8 cellular contexts compared by ENCODE assay signal in genomic region chr10:96017227-96017687, GRCh38. TPM values are rescaled to one million over a fixed set of nuclear protein-coding genes. Genes with fewer than 3 reads are reported as not detected.
DNase-seq lines count a peak whose midpoint lies in the region; ATAC-seq and TF ChIP-seq lines count a peak whose summit lies in the region.

No MANE protein-coding gene starts in this region.

- peaks cover 6% of the 10 kb centered on the region for H3K27me3 Mint-ChIP-seq in activated naive CD8-positive, alpha-beta T cell treated with anti-CD3 and anti-CD28 coated beads for 36 hours

- ATAC-seq in GM19397 (IDR thresholded peaks at IDR 0.05; ENCODE audit: unreplicated experiment), result peak; percentile 69
- ATAC-seq in IMR-90 (ENCODE audit: low read depth), result peak; percentile 89
- ATAC-seq in left cardiac atrium, result peak; percentile 70
- no peak for ATAC-seq in HG03108 (IDR thresholded peaks at IDR 0.05; ENCODE audit: unreplicated experiment)

- no peak overlapping the region for H3K56ac ChIP-seq in IMR-90 (ENCODE audit: extremely low read depth, insufficient read depth, low read length)

- peak; percentile 79 for TF ChIP-seq CTCF in IMR-90 (conservative IDR thresholded peaks at IDR 0.05; ENCODE audit: low read depth, low read length)

- H3K36me3 ChIP-seq in IMR-90 (ENCODE audit: control insufficient read depth, insufficient read depth, low read length), result no peaks in the 10 kb centered on the region

- peak overlapping the region; percentile 64 for H2AFZ ChIP-seq in IMR-90 (replicated peaks; ENCODE audit: low read length, poor library complexity)

- H3K27me3 ChIP-seq in IMR-90 (ENCODE audit: control insufficient read depth, insufficient read depth, low read length), result peaks cover 8% of the 10 kb centered on the region

- H4K91ac ChIP-seq in IMR-90 (ENCODE audit: insufficient read depth, low read depth, low read length), result no peak overlapping the region

- no peak overlapping the region for H3K4ac ChIP-seq in IMR-90 (ENCODE audit: low read depth, low read length)

- H3K27ac Mint-ChIP-seq in activated naive CD8-positive, alpha-beta T cell treated with anti-CD3 and anti-CD28 coated beads for 36 hours, result no peak overlapping the region

- no peaks in the 10 kb centered on the region for H4K20me1 ChIP-seq in IMR-90 (ENCODE audit: insufficient read depth, low read length)

- intact Hi-C loops in IMR-90 (cut with micrococcal nuclease) (loop anchor here (1.0 kb wide), 2 partner anchors 276 to 323 kb away; no protein-coding TSS in a partner anchor), left cardiac atrium (cut with DNase I) (loop anchor here (5.0 kb wide), 1 partner anchor 275 kb away; no protein-coding TSS in a partner anchor)

- H2AK5ac ChIP-seq in IMR-90 (ENCODE audit: low read depth, low read length), result no peak overlapping the region

- dilution Hi-C loops in IMR-90 (cut with HindIII; ENCODE audit: low sequenced_read_pairs, unreplicated experiment), result no loop called here

- no peaks in the 10 kb centered on the region for H3K9me3 Mint-ChIP-seq in activated naive CD8-positive, alpha-beta T cell treated with anti-CD3 and anti-CD28 coated beads for 36 hours

- in situ Hi-C loops in IMR-90 (cut with MboI; ENCODE audit: low sequenced_read_pairs), result no loop called here

- no peak overlapping the region for H4K8ac ChIP-seq in IMR-90 (ENCODE audit: low read depth in 2 of 2, low read length in 2 of 2)

- peak; percentile 48 for DNase-seq in D341Med (ENCODE audit: low spot score)
- DNase-seq in IMR-90, result peak; percentile 54
- DNase-seq in OCI-M2 (lab: John Stamatoyannopoulos, UW; ENCODE audit: unreplicated experiment), result peak; percentile 27
- DNase-seq in activated naive CD8-positive, alpha-beta T cell treated with anti-CD3 and anti-CD28 coated beads for 36 hours, result peak; percentile 5
- DNase-seq in left cardiac atrium, result no peak
- DNase-seq in pulmonary artery endothelial cell (ENCODE audit: low read depth, low spot score), result peak; percentile 15

- H3K9me1 ChIP-seq in IMR-90 (ENCODE audit: insufficient read depth, low read length), result no peaks in the 10 kb centered on the region

- H3K36me3 Mint-ChIP-seq in activated naive CD8-positive, alpha-beta T cell treated with anti-CD3 and anti-CD28 coated beads for 36 hours, result no peaks in the 10 kb centered on the region

- H3K14ac ChIP-seq in IMR-90 (replicated peaks; ENCODE audit: low read depth, low read length), result no peak overlapping the region

- H3K18ac ChIP-seq in IMR-90 (ENCODE audit: low read depth, low read length), result no peak overlapping the region

- H2BK20ac ChIP-seq in IMR-90 (ENCODE audit: low read depth, low read length), result no peak overlapping the region

- no peak overlapping the region for H3K9ac ChIP-seq in IMR-90 (ENCODE audit: low read depth, low read length)

- no peak overlapping the region for H2AK9ac ChIP-seq in IMR-90 (replicated peaks; ENCODE audit: low read depth, low read length, poor library complexity)

- no CpG with 5 or more reads among the region's 5 CpGs for WGBS in IMR-90 (ENCODE audit: extremely low coverage in 2 of 2, insufficient read length in 1 of 2), 2 experiments

- no peaks in the 10 kb centered on the region for H3K9me3 ChIP-seq in IMR-90 (ENCODE audit: control insufficient read depth, insufficient read depth, low read length)

- no peak overlapping the region for H3K4me3 Mint-ChIP-seq in activated naive CD8-positive, alpha-beta T cell treated with anti-CD3 and anti-CD28 coated beads for 36 hours

- no peak overlapping the region for H2BK5ac ChIP-seq in IMR-90 (ENCODE audit: low read depth, low read length, poor library complexity, severe bottlenecking)

- H2BK120ac ChIP-seq in IMR-90 (ENCODE audit: low read depth, low read length), result no peak overlapping the region

- peak; percentile 73 for TF ChIP-seq RAD21 in IMR-90 (IDR thresholded peaks at IDR 0.05; ENCODE audit: low read length)

- no peak overlapping the region for H3K27ac ChIP-seq in IMR-90 (ENCODE audit: insufficient read depth, low read length)

- peaks cover 2% of the 10 kb centered on the region for H3K4me1 Mint-ChIP-seq in activated naive CD8-positive, alpha-beta T cell treated with anti-CD3 and anti-CD28 coated beads for 36 hours

- TF ChIP-seq POLR2A in IMR-90 (IDR thresholded peaks at IDR 0.05; ENCODE audit: low read depth, low read length), result no peak

- H3K4me2 ChIP-seq in IMR-90 (ENCODE audit: low read depth, low read length), result no peak overlapping the region

- H3K4me3 ChIP-seq in IMR-90 (ENCODE audit: insufficient read depth, low read depth, low read length), result no peak overlapping the region

- POLR2A ChIA-PET in IMR-90 (lab: Charles Lee; ENCODE audit: unreplicated experiment), result interaction anchor here (0.8 kb wide), 1 partner anchor 13 kb away, joined by 3 read pairs; no protein-coding TSS in a partner anchor

- CTCF ChIA-PET in IMR-90 (lab: Yijun Ruan, JAX), result interaction anchor here (0.6 to 1.7 kb wide), 16 partner anchors 9 to 377 kb away, joined by 3 to 8 read pairs (median 4); partner anchors contain the start of gene CC2D2B

- no peak overlapping the region for H2BK15ac ChIP-seq in IMR-90 (ENCODE audit: low read depth, low read length)

- H3K23ac ChIP-seq in IMR-90 (ENCODE audit: low read depth, low read length), result no peak overlapping the region

- no TSS peak for BruUV-seq in IMR-90 (replicated peaks; lab: Mats Ljungman, UMichigan)

- H3K79me1 ChIP-seq in IMR-90 (ENCODE audit: low read depth in 1 of 2, low read length in 2 of 2), result no peaks in the 10 kb centered on the region

- no peak overlapping the region for H4K5ac ChIP-seq in IMR-90 (ENCODE audit: low read depth, low read length)

- no peaks in the 10 kb centered on the region for H3K4me1 ChIP-seq in IMR-90 (ENCODE audit: control insufficient read depth, insufficient read depth, low read length)

TF ChIP-seq in IMR-90, 13 proteins besides CTCF, POLR2A, EP300 and RAD21:
- TF ChIP-seq SMC3 (IDR thresholded peaks at IDR 0.05; ENCODE audit: low read depth, low read length) (peak; percentile 61), MXI1 (IDR thresholded peaks at IDR 0.05; ENCODE audit: borderline replicate concordance, low read depth, low read length) (no peak)

RNA-seq across cellular contexts. Expression of gene CCNJ, which starts 26.1 kb away (rescaled TPM):
- total RNA-seq in IMR-90 (2012; rRNA removed) (10.0 and 10.3 TPM in 2 replicates), left cardiac atrium (1 to 10 TPM; 3.0 to 5.1 TPM), pulmonary artery endothelial cell (23.4 and 25.1 TPM in 2 replicates)
- polyA plus RNA-seq in IMR-90 (2012; rRNA removed), result 4.8 and 5.4 TPM in 2 replicates
- 2.2 and 2.5 TPM in 2 replicates for polyA plus RNA-seq in IMR-90 (2012; cell fraction: cytosol; rRNA removed)
- 5.1 and 9.6 TPM in 2 replicates for polyA plus RNA-seq in IMR-90 (2012; cell fraction: nucleus; rRNA removed; ENCODE audit: low replicate concordance)
- 1 to 10 TPM; 6.8 to 7.8 TPM for total RNA-seq in activated naive CD8-positive, alpha-beta T cell treated with anti-CD3 and anti-CD28 coated beads for 36 hours
